ENCODE assay signal across 10 cellular contexts in genomic region chr20:34922654-34923381, GRCh38. TPM values are rescaled to one million over a fixed set of nuclear protein-coding genes. Genes with fewer than 3 reads are reported as not detected.
DNase-seq lines count a peak whose midpoint lies in the region; ATAC-seq and TF ChIP-seq lines count a peak whose summit lies in the region.
"Had no signal": no experiment of that assay in that cellular context is flagged by ENCODE, and none has a peak within 500 bp of the region (broad histone marks: within the 10 kb centered on the region; RNA-seq: fewer than 3 reads in every experiment).

No MANE protein-coding gene starts in this region.

- TF ChIP-seq POLR2A in right lobe of liver (IDR thresholded peaks at IDR 0.05), result no peak

- no peak overlapping the region for H3K4me3 ChIP-seq in LNCaP clone FGC (ENCODE audit: low read depth, low read length)
- H3K4me3 ChIP-seq in right lobe of liver, result no peak overlapping the region
- no peak overlapping the region for H3K4me3 ChIP-seq in aorta (ENCODE audit: low read length in 2 of 2)
- H3K4me3 ChIP-seq: cardiac muscle cell had no signal

- H3K27me3 ChIP-seq in right lobe of liver, result no peaks in the 10 kb centered on the region
- H3K27me3 ChIP-seq in aorta (ENCODE audit: control insufficient read depth in 1 of 2, insufficient read depth in 2 of 2, low read length in 1 of 2), result no peaks in the 10 kb centered on the region
- H3K27me3 ChIP-seq: cardiac muscle cell had no signal

- H3K9me3 ChIP-seq in right lobe of liver (no peaks in the 10 kb centered on the region), aorta (ENCODE audit: control insufficient read depth, low read length) (no peaks in the 10 kb centered on the region)

- 62% methylated on average over 5 of the region's 5 CpGs for WGBS in right lobe of liver (ENCODE audit: insufficient coverage, low coverage, low lambda C conversion rate, missing lambda C conversion rate)
- 69 to 75% methylated on average over 5 of the region's 5 CpGs for WGBS in aorta, 2 donors

- H3K27ac ChIP-seq in right lobe of liver (peak overlapping the region in 2 of 3 donors; percentile 30 to 49), aorta (ENCODE audit: low read depth in 1 of 2, low read length in 2 of 2) (peak overlapping the region in 1 of 2 donors; percentile 60)
- H3K27ac ChIP-seq: cardiac muscle cell had no signal

- TF ChIP-seq CTCF in LNCaP clone FGC (IDR thresholded peaks at IDR 0.05; ENCODE audit: control insufficient read depth, extremely low read depth, insufficient read depth), result no peak
- TF ChIP-seq CTCF in right lobe of liver (IDR thresholded peaks at IDR 0.05), result no peak

- peak; percentile 6 for DNase-seq in LNCaP clone FGC (ENCODE audit: low read depth)
- peak; percentile 92 for DNase-seq in dedifferentiated amniotic fluid mesenchymal stem cell (ENCODE audit: extremely low spot score)
- peak in 1 of 3 donors; percentile 68 for DNase-seq in right lobe of liver
- no peak for DNase-seq in aorta
- DNase-seq in NCI-H748 treated with DMSO at 0.1 percent for 48 hours (lab: John Stamatoyannopoulos, UW), result no peak
- DNase-seq: activated CD4-positive, alpha-beta T cell treated with anti-CD3 and anti-CD28 coated beads, Interleukin-2, amount 10 ng/mL, durations not matched to agents 7 days and 5 days; stimulated activated naive CD4-positive, alpha-beta T cell had no signal

- ATAC-seq in right lobe of liver (peak; percentile 85 to 94 (median 90)), aorta (ENCODE audit: low FRiP score) (peak; percentile 56), GM21717 (IDR thresholded peaks at IDR 0.05; ENCODE audit: unreplicated experiment) (no peak), HG03442 (IDR thresholded peaks at IDR 0.05; ENCODE audit: unreplicated experiment) (no peak)

- peaks cover 0 to 70% (median 16%) of the 10 kb centered on the region in 4 donors for H3K36me3 ChIP-seq in right lobe of liver
- peaks cover 10 to 20% of the 10 kb centered on the region in 2 donors for H3K36me3 ChIP-seq in aorta (ENCODE audit: control insufficient read depth in 1 of 2, insufficient read depth in 2 of 2, low read length in 1 of 2)

- H3K4me1 ChIP-seq in right lobe of liver, result peaks cover 0 to 16% (median 8%) of the 10 kb centered on the region in 4 donors
- H3K4me1 ChIP-seq in aorta (ENCODE audit: control insufficient read depth in 1 of 2, insufficient read depth in 2 of 2, low read length in 2 of 2), result peaks cover 2 to 8% of the 10 kb centered on the region in 2 donors

- intact Hi-C loops in right lobe of liver (cut with DNase I) (no loop called here), aorta (cut with DNase I) (loop anchor here in 1 of 2 donors (5.0 kb wide), 1 partner anchor 46 kb away; the partner anchor contains the start of gene ACSS2)

RNA-seq across cellular contexts. Expression of gene GSS, which starts 32.8 kb away (rescaled TPM):
- total RNA-seq in right lobe of liver, result 10 to 100 TPM; 25.9 to 63.6 (median 31.7) TPM
- total RNA-seq in aorta, result 10 to 100 TPM; 22.9 to 24.3 TPM
- 10 to 100 TPM; 12.9 to 31.5 TPM for polyA plus RNA-seq in aorta

RNA-seq across cellular contexts. Expression of gene MYH7B, which starts 32.9 kb away (rescaled TPM):
- total RNA-seq in right lobe of liver (1 to 10 TPM in 1 of 6 experiments, under 1 TPM in 4, not detected in 1; 0.11 to 1.0 (median 0.39) TPM), aorta (under 1 TPM; 0.57 to 0.88 TPM)
- 1 to 10 TPM in 1 of 2 donors, under 1 TPM in 1; 0.13 to 4.6 TPM for polyA plus RNA-seq in aorta

RNA-seq across cellular contexts. Expression of gene ACSS2, which starts 46.4 kb away (rescaled TPM):
- total RNA-seq in right lobe of liver (100 to 1,000 TPM in 1 of 6 experiments, 10 to 100 TPM in 5; 21.9 to 118 (median 45.7) TPM), aorta (10 to 100 TPM; 64.8 to 87.4 TPM)
- polyA plus RNA-seq in aorta, result 10 to 100 TPM; 59.4 to 99.0 TPM

RNA-seq across cellular contexts. Expression of gene GGT7, which starts 50.2 kb away (rescaled TPM):
- total RNA-seq in right lobe of liver (10 to 100 TPM in 2 of 6 experiments, 1 to 10 TPM in 4; 4.8 to 13.3 (median 9.4) TPM), aorta (10 to 100 TPM; 22.3 to 27.1 TPM)
- polyA plus RNA-seq in aorta, result 10 to 100 TPM in 1 of 2 donors, 1 to 10 TPM in 1; 7.5 to 41.3 TPM

Comparison
In these comparisons a context has a peak if more than half of its experiments do, and no peak if none do; other contexts are left out.
1. DNase-seq: peak in LNCaP clone FGC (single experiment) and dedifferentiated amniotic fluid mesenchymal stem cell (single experiment); none in aorta (0 of 2) and NCI-H748 treated with DMSO at 0.1 percent for 48 hours (single experiment).
2. ATAC-seq: peak in right lobe of liver (4 of 4) and aorta (single experiment); none in GM21717 (single experiment) and HG03442 (single experiment).